Comparison of ENCODE assay signal across 8 cellular contexts in genomic region chr2:36966370-36967235, GRCh38. TPM values are rescaled to one million over a fixed set of nuclear protein-coding genes. Genes with fewer than 3 reads are reported as not detected.
DNase-seq lines count a peak whose midpoint lies in the region; ATAC-seq, FAIRE-seq and TF ChIP-seq lines count a peak whose summit lies in the region.

Gene STRN, minus strand, starts transcription at chr2:36966536. Its CDS starts 73 bp downstream, at chr2:36966463.

- H2BK5ac ChIP-seq in trophoblast cell (ENCODE audit: low read depth, low read length, poor library complexity) = peak within 1 kb of the TSS; percentile 98

- H4K8ac ChIP-seq in trophoblast cell (ENCODE audit: low read depth, low read length) = peak within 1 kb of the TSS; percentile 98

- H3K79me2 ChIP-seq in trophoblast cell (ENCODE audit: control insufficient read depth, insufficient read depth, low read length, poor library complexity) = peaks cover 15% of the 10 kb centered on the region

- H4K12ac ChIP-seq in trophoblast cell (ENCODE audit: low read depth, low read length) = peak within 1 kb of the TSS; percentile 95

- H3K79me1 ChIP-seq in trophoblast cell (ENCODE audit: low read length) = peaks cover 16% of the 10 kb centered on the region

- peak within 1 kb of the TSS; percentile 96 for H3K4ac ChIP-seq in trophoblast cell (ENCODE audit: low read depth, low read length)

- no peak within 1 kb of the TSS for H3K23ac ChIP-seq in trophoblast cell (ENCODE audit: low read length)

- intact Hi-C loops in Right ventricle myocardium superior (cut with DNase I) = no loop called here

- peak; percentile 96 for FAIRE-seq in GM12891 (lab: Jason Lieb, UNC)

- peak within 1 kb of the TSS; percentile 98 for H3K27ac ChIP-seq in trophoblast cell (ENCODE audit: low read depth, low read length)
- H3K27ac ChIP-seq in tibial nerve = peak within 1 kb of the TSS; percentile 82 to 94 (median 90)

- peak within 1 kb of the TSS; percentile 65 for H3K4me2 ChIP-seq in trophoblast cell (ENCODE audit: low read length)

- peak within 1 kb of the TSS; percentile 50 for H2BK12ac ChIP-seq in trophoblast cell (ENCODE audit: low read length)

- H3K4me1 ChIP-seq in trophoblast cell (ENCODE audit: control insufficient read depth in 1 of 2, insufficient read depth in 2 of 2, low read length in 2 of 2) (peaks cover 9 to 10% of the 10 kb centered on the region in 2 experiments), tibial nerve (peaks cover 0 to 35% (median 4%) of the 10 kb centered on the region in 4 donors)

- ATAC-seq in HG02798 (IDR thresholded peaks at IDR 0.05; ENCODE audit: poor library complexity, unreplicated experiment) (peak; percentile 99), Right ventricle myocardium superior (ENCODE audit: poor library complexity) (peak; percentile 98)

- H3K14ac ChIP-seq in trophoblast cell (ENCODE audit: low read length) = peak within 1 kb of the TSS; percentile 98

- H3K9ac ChIP-seq in trophoblast cell (ENCODE audit: low read length) = peak within 1 kb of the TSS; percentile 95

- peak within 1 kb of the TSS; percentile 97 for H3K18ac ChIP-seq in trophoblast cell (ENCODE audit: low read length)

- no peak within 1 kb of the TSS for H2AK5ac ChIP-seq in trophoblast cell (ENCODE audit: low read length)

- TF ChIP-seq CTCF in tibial nerve (IDR thresholded peaks at IDR 0.05) = peak in 1 of 5 experiments; percentile 29

- peak within 1 kb of the TSS; percentile 96 for H2BK120ac ChIP-seq in trophoblast cell (ENCODE audit: insufficient read depth, low read length, poor library complexity)

- peak within 1 kb of the TSS; percentile 96 for H2AFZ ChIP-seq in trophoblast cell (ENCODE audit: insufficient read depth, low read length, poor library complexity)

- TF ChIP-seq POLR2A in GM12891 (IDR thresholded peaks at IDR 0.05; ENCODE audit: low read depth, low read length) (peak; percentile 84), tibial nerve (IDR thresholded peaks at IDR 0.05) (peak; percentile 38 to 88)

- H4K91ac ChIP-seq in trophoblast cell (ENCODE audit: low read depth, low read length) = peak within 1 kb of the TSS; percentile 98

- WGBS in trophoblast cell (ENCODE audit: extremely low coverage, insufficient coverage, insufficient read length) = no CpG with 5 or more reads among the region's 91 CpGs
- WGBS in tibial nerve, 2 donors = 0% methylated on average over 23 to 30 of the region's 91 CpGs

- no peaks in the 10 kb centered on the region for H3K27me3 ChIP-seq in trophoblast cell (ENCODE audit: insufficient read depth, low read length)
- no peaks in the 10 kb centered on the region for H3K27me3 ChIP-seq in tibial nerve

- peak in 1 of 2 donors; percentile 91 for TF ChIP-seq EP300 in tibial nerve (IDR thresholded peaks at IDR 0.05)

- H3K36me3 ChIP-seq in trophoblast cell (ENCODE audit: control insufficient read depth in 1 of 2, insufficient read depth in 2 of 2, low read length in 2 of 2) (no peaks in the 10 kb centered on the region), tibial nerve (no peaks in the 10 kb centered on the region)

- DNase-seq in GM12891 (ENCODE audit: insufficient read length, low spot score) = peak; percentile 95
- DNase-seq in NCI-H1417 treated with DMSO at 0.1 percent for 48 hours (lab: John Stamatoyannopoulos, UW) = peak; percentile 82
- DNase-seq in SW 1271 (lab: John Stamatoyannopoulos, UW) = peak; percentile 82 to 92
- DNase-seq in activated naive CD8-positive, alpha-beta T cell treated with anti-CD3 and anti-CD28 coated beads, Interleukin-2, amount 50 U/mL, for 16 hours (ENCODE audit: low read depth, low spot score) = peak; percentile 95
- peak; percentile 99 for DNase-seq in Right ventricle myocardium superior
- DNase-seq in trophoblast cell = peak; percentile 98 to 99
- peak; percentile 89 to 94 for DNase-seq in tibial nerve (ENCODE audit: low spot score in 2 of 2)

- peak within 1 kb of the TSS; percentile 89 for H3K4me3 ChIP-seq in trophoblast cell (ENCODE audit: low read depth, low read length)
- peak within 1 kb of the TSS; percentile 85 to 98 (median 88) for H3K4me3 ChIP-seq in tibial nerve

- H3K9me3 ChIP-seq in trophoblast cell (ENCODE audit: insufficient read depth, low read depth, low read length) = no peaks in the 10 kb centered on the region
- H3K9me3 ChIP-seq in tibial nerve = no peaks in the 10 kb centered on the region

TF ChIP-seq in GM12891, 5 proteins besides CTCF, POLR2A, EP300 and RAD21:
- TF ChIP-seq PAX5 (IDR thresholded peaks at IDR 0.05; ENCODE audit: insufficient read depth, low read length, severe bottlenecking) (peak; percentile 9), POU2F2 (IDR thresholded peaks at IDR 0.05; ENCODE audit: low read depth, low read length) (peak; percentile 72; the same call in 1 of the 2 replicates), POLR2AphosphoS5 (IDR thresholded peaks at IDR 0.05; ENCODE audit: low read depth, low read length) (peak; percentile 85), SPI1 (IDR thresholded peaks at IDR 0.05; ENCODE audit: low read depth, low read length) (0 out of 2 replicates have a peak, but pooled peaks have one; percentile 2), TAF1 (IDR thresholded peaks at IDR 0.05; ENCODE audit: low read depth, low read length) (peak; percentile 66; the same call in 1 of the 2 replicates)

RNA-seq across cellular contexts. Expression of gene STRN, which starts in this region (rescaled TPM):
- 4.9 TPM for polyA plus RNA-seq in GM12891 (2012; ENCODE audit: low read depth, missing spikeins)
- total RNA-seq in Right ventricle myocardium superior = 38.6 TPM
- 24.2 and 24.7 TPM in 2 replicates for polyA plus RNA-seq in trophoblast cell (2013)
- 10 to 100 TPM; 18.2 to 26.4 (median 21.5) TPM for total RNA-seq in tibial nerve

Comparison
In these comparisons a context has a peak if more than half of its experiments do, and no peak if none do; other contexts are left out.
1. Peak in every context shown above with its lines: DNase-seq, ATAC-seq, H3K4me3 ChIP-seq and H3K27ac ChIP-seq.